In genomic region chr1:9281907-9282306, GRCh38 we compare ENCODE assay signal across 22 cellular contexts. TPM values are rescaled to one million over a fixed set of nuclear protein-coding genes. Genes with fewer than 3 reads are reported as not detected.
A peak's percentile ranks its signal among the peaks of the same experiment; 100 is the strongest.
DNase-seq lines count a peak whose midpoint lies in the region; ATAC-seq and TF ChIP-seq lines count a peak whose summit lies in the region.
"Had no signal": no experiment of that assay in that cellular context is flagged by ENCODE, and none has a peak within 500 bp of the region (broad histone marks: within the 10 kb centered on the region; RNA-seq: fewer than 3 reads in every experiment).

No MANE protein-coding gene starts in this region.

- peaks cover 28% of the 10 kb centered on the region for H3K9me3 Mint-ChIP-seq in T-helper 2 cell treated with Interferon-gamma antibody and Interleukin-4, amounts not matched to agents 5 μg/mL and 100 μg/mL, for 36 hours
- H3K9me3 Mint-ChIP-seq in activated naive CD8-positive, alpha-beta T cell treated with anti-CD3 and anti-CD28 coated beads, Interleukin-2, amount 50 U/mL, for 24 hours = peaks cover 5% of the 10 kb centered on the region

- TF ChIP-seq CTCF in RWPE2 (IDR thresholded peaks at IDR 0.05; ENCODE audit: poor library complexity, severe bottlenecking) = no peak
- TF ChIP-seq CTCF in fibroblast of villous mesenchyme (IDR thresholded peaks at IDR 0.05; ENCODE audit: insufficient read depth, low read depth, low read length) = no peak
- no peak for TF ChIP-seq CTCF in testis (IDR thresholded peaks at IDR 0.05)
- no peak for TF ChIP-seq CTCF in GM10248 (IDR thresholded peaks at IDR 0.05; ENCODE audit: control extremely low read depth, extremely low read depth, low read depth, missing control alignments)

- no peak for DNase-seq in T-helper 2 cell treated with Interferon-gamma antibody and Interleukin-4, amounts not matched to agents 5 μg/mL and 100 μg/mL, for 36 hours (ENCODE audit: low spot score)
- DNase-seq in T-helper 2 cell (no peak), RWPE2 (ENCODE audit: low spot score) (no peak), fibroblast of villous mesenchyme (ENCODE audit: low read depth) (peak; percentile 26), testis (peak; percentile 52), GM10248 (ENCODE audit: extremely low spot score) (no peak)
- DNase-seq in activated naive CD8-positive, alpha-beta T cell treated with anti-CD3 and anti-CD28 coated beads, Interleukin-2, amount 50 U/mL, for 24 hours = no peak
- DNase-seq: activated CD4-positive, alpha-beta T cell treated with anti-CD3 and anti-CD28 coated beads, Interleukin-2, amount 50 U/mL, for 4 hours; activated naive CD8-positive, alpha-beta T cell treated with anti-CD3 and anti-CD28 coated beads, Interleukin-2, amount 10 ng/mL, durations not matched to agents 7 days and 5 days; activated T-cell treated with anti-CD3 and anti-CD28 coated beads, Interleukin-2, amount 50 U/mL, for 4 hours; CD4-positive, alpha-beta T cell; esophagus squamous epithelium; head of caudate nucleus; immature natural killer cell; naive thymus-derived CD8-positive, alpha-beta T cell; NCI-H1694; NCI-H446 treated with DMSO at 0.1 percent for 48 hours; stimulated activated CD4-positive, alpha-beta T cell treated with anti-CD3 and anti-CD28 coated beads, Interleukin-12 subunit alpha, Interleukin-12 subunit beta, amount 100 ng/mL, for 4 hours; trophoblast cell had no signal

- 0 out of 3 replicates have a peak, but pooled peaks have one; percentile 6 for ATAC-seq in RWPE2 (ENCODE audit: low read depth)
- ATAC-seq in GM18907 (IDR thresholded peaks at IDR 0.05; ENCODE audit: unreplicated experiment) = no peak
- ATAC-seq in activated naive CD8-positive, alpha-beta T cell treated with anti-CD3 and anti-CD28 coated beads, Interleukin-2, amount 50 U/mL, for 24 hours = no peak
- ATAC-seq: activated T-cell treated with anti-CD3 and anti-CD28 coated beads, Interleukin-2, amount 50 U/mL, for 4 hours; naive thymus-derived CD8-positive, alpha-beta T cell; stimulated activated memory B cell treated with anti-CD40 and anti-IgM and Interleukin-4, amounts not matched to agents 10 μg/mL and 1 μg/mL and 100 μg/mL, for 72 hours had no signal

- H3K27ac Mint-ChIP-seq in T-helper 2 cell treated with Interferon-gamma antibody and Interleukin-4, amounts not matched to agents 5 μg/mL and 100 μg/mL, for 36 hours = peak overlapping the region; percentile 86
- no peak overlapping the region for H3K27ac Mint-ChIP-seq in activated naive CD8-positive, alpha-beta T cell treated with anti-CD3 and anti-CD28 coated beads, Interleukin-2, amount 50 U/mL, for 24 hours
- H3K27ac Mint-ChIP-seq: activated naive CD8-positive, alpha-beta T cell treated with anti-CD3 and anti-CD28 coated beads, Interleukin-2, amount 10 ng/mL, durations not matched to agents 7 days and 5 days; CD4-positive, alpha-beta T cell had no signal

- intact Hi-C loops in testis (cut with DNase I; ENCODE audit: low total_unique reads) = no loop called here

- no peak overlapping the region for H3K4me3 Mint-ChIP-seq in T-helper 2 cell treated with Interferon-gamma antibody and Interleukin-4, amounts not matched to agents 5 μg/mL and 100 μg/mL, for 36 hours
- H3K4me3 Mint-ChIP-seq in activated naive CD8-positive, alpha-beta T cell treated with anti-CD3 and anti-CD28 coated beads, Interleukin-2, amount 50 U/mL, for 24 hours = no peak overlapping the region
- H3K4me3 Mint-ChIP-seq: activated naive CD8-positive, alpha-beta T cell treated with anti-CD3 and anti-CD28 coated beads, Interleukin-2, amount 10 ng/mL, durations not matched to agents 7 days and 5 days; activated T-cell treated with anti-CD3 and anti-CD28 coated beads, Interleukin-2, amount 50 U/mL, for 4 hours; CD4-positive, alpha-beta T cell; stimulated activated memory B cell treated with anti-CD40 and anti-IgM and Interleukin-4, amounts not matched to agents 10 μg/mL and 1 μg/mL and 100 μg/mL, for 72 hours had no signal

- H3K4me1 ChIP-seq in RWPE2 (ENCODE audit: insufficient read depth, poor library complexity, severe bottlenecking) (peaks cover 11% of the 10 kb centered on the region), testis (peaks cover 25% of the 10 kb centered on the region)
- H3K4me1 ChIP-seq: prostate gland had no signal

- H3K36me3 ChIP-seq in RWPE2 (ENCODE audit: low read depth) (no peaks in the 10 kb centered on the region), testis (ENCODE audit: low read depth, missing control alignments) (no peaks in the 10 kb centered on the region)
- H3K36me3 ChIP-seq: esophagus squamous epithelium, prostate gland had no signal

- peaks cover 29% of the 10 kb centered on the region for H3K36me3 Mint-ChIP-seq in T-helper 2 cell treated with Interferon-gamma antibody and Interleukin-4, amounts not matched to agents 5 μg/mL and 100 μg/mL, for 36 hours (ENCODE audit: low read depth)
- H3K36me3 Mint-ChIP-seq in activated naive CD8-positive, alpha-beta T cell treated with anti-CD3 and anti-CD28 coated beads, Interleukin-2, amount 50 U/mL, for 24 hours (ENCODE audit: low read depth) = no peaks in the 10 kb centered on the region

- no peak for TF ChIP-seq POLR2A in testis (IDR thresholded peaks at IDR 0.05)

- H3K27ac ChIP-seq in RWPE2 (ENCODE audit: poor library complexity, severe bottlenecking) (no peak overlapping the region), testis (no peak overlapping the region)
- H3K27ac ChIP-seq: esophagus squamous epithelium, prostate gland had no signal

- POLR2A ChIA-PET in GM10248 (lab: Yijun Ruan, JAX) = no interaction called here

- H3K27me3 Mint-ChIP-seq in T-helper 2 cell treated with Interferon-gamma antibody and Interleukin-4, amounts not matched to agents 5 μg/mL and 100 μg/mL, for 36 hours (ENCODE audit: low read depth) = no peaks in the 10 kb centered on the region
- peaks cover 5% of the 10 kb centered on the region for H3K27me3 Mint-ChIP-seq in activated naive CD8-positive, alpha-beta T cell treated with anti-CD3 and anti-CD28 coated beads, Interleukin-2, amount 50 U/mL, for 24 hours
- H3K27me3 Mint-ChIP-seq: CD4-positive, alpha-beta T cell had no signal

- peaks cover 64% of the 10 kb centered on the region for H3K4me1 Mint-ChIP-seq in T-helper 2 cell treated with Interferon-gamma antibody and Interleukin-4, amounts not matched to agents 5 μg/mL and 100 μg/mL, for 36 hours (ENCODE audit: low read depth)
- peaks cover 46% of the 10 kb centered on the region for H3K4me1 Mint-ChIP-seq in activated naive CD8-positive, alpha-beta T cell treated with anti-CD3 and anti-CD28 coated beads, Interleukin-2, amount 50 U/mL, for 24 hours

- CTCF ChIA-PET in GM10248 (lab: Yijun Ruan, JAX) = interaction anchor here (1.1 to 3.9 kb wide), 5 partner anchors 8 to 209 kb away, joined by 3 to 18 read pairs (median 4); no protein-coding TSS in a partner anchor

- H3K9me3 ChIP-seq in RWPE2 (ENCODE audit: severe bottlenecking) (no peaks in the 10 kb centered on the region), testis (no peaks in the 10 kb centered on the region)
- H3K9me3 ChIP-seq: prostate gland had no signal

- H3K4me3 ChIP-seq in RWPE2 (ENCODE audit: severe bottlenecking) (no peak overlapping the region), fibroblast of villous mesenchyme (ENCODE audit: low read depth, low read length) (no peak overlapping the region), testis (no peak overlapping the region)
- H3K4me3 ChIP-seq: esophagus squamous epithelium, prostate gland had no signal

- WGBS in testis, 2 donors = 28 to 30% methylated on average over 2 to 10 of the region's 10 CpGs

- H3K27me3 ChIP-seq in RWPE2 (ENCODE audit: insufficient read depth, poor library complexity, severe bottlenecking) (no peaks in the 10 kb centered on the region), testis (no peaks in the 10 kb centered on the region)

RNA-seq across cellular contexts. Expression of gene SPSB1, which starts 10.8 kb away (rescaled TPM):
- total RNA-seq in fibroblast of villous mesenchyme = 20.7 and 48.6 TPM in 2 replicates
- total RNA-seq in testis = 10 to 100 TPM; 30.0 to 37.9 TPM
- 19.8 TPM for polyA plus RNA-seq in testis (ENCODE audit: insufficient read depth, low read depth, low replicate concordance)

RNA-seq across cellular contexts. Expression of gene H6PD, which starts 47.3 kb away (rescaled TPM):
- total RNA-seq in fibroblast of villous mesenchyme (27.2 and 47.4 TPM in 2 replicates), testis (10 to 100 TPM; 55.0 to 67.8 TPM)
- polyA plus RNA-seq in testis (ENCODE audit: insufficient read depth, low read depth, low replicate concordance) = 23.8 TPM

Comparison
In these comparisons a context has a peak if more than half of its experiments do, and no peak if none do; other contexts are left out.
1. DNase-seq: peak in fibroblast of villous mesenchyme (single experiment) and testis (single experiment); none in T-helper 2 cell treated with Interferon-gamma antibody and Interleukin-4, amounts not matched to agents 5 μg/mL and 100 μg/mL, for 36 hours (single experiment), T-helper 2 cell (0 of 5), RWPE2 (single experiment), GM10248 (single experiment) and activated naive CD8-positive, alpha-beta T cell treated with anti-CD3 and anti-CD28 coated beads, Interleukin-2, amount 50 U/mL, for 24 hours (single experiment).